ENCODE assay signal across 1 cellular context in genomic region chr14:94075008-94075407, GRCh38.
TF ChIP-seq lines count a peak whose summit lies in the region.

No MANE protein-coding gene starts in this region.

TF ChIP-seq in K562, 482 proteins besides CTCF, POLR2A, EP300 and RAD21:
- no peak for TF ChIP-seq SETDB1 (IDR thresholded peaks at IDR 0.05; ENCODE audit: low read length)
- TF ChIP-seq ZNF274 (IDR thresholded peaks at IDR 0.05; ENCODE audit: borderline replicate concordance, low read depth, low read length) = peak; percentile 65; the same call in 1 of the 2 replicates
